Comparison of ENCODE assay signal across 1 cellular context in the genomic region with DNA sequence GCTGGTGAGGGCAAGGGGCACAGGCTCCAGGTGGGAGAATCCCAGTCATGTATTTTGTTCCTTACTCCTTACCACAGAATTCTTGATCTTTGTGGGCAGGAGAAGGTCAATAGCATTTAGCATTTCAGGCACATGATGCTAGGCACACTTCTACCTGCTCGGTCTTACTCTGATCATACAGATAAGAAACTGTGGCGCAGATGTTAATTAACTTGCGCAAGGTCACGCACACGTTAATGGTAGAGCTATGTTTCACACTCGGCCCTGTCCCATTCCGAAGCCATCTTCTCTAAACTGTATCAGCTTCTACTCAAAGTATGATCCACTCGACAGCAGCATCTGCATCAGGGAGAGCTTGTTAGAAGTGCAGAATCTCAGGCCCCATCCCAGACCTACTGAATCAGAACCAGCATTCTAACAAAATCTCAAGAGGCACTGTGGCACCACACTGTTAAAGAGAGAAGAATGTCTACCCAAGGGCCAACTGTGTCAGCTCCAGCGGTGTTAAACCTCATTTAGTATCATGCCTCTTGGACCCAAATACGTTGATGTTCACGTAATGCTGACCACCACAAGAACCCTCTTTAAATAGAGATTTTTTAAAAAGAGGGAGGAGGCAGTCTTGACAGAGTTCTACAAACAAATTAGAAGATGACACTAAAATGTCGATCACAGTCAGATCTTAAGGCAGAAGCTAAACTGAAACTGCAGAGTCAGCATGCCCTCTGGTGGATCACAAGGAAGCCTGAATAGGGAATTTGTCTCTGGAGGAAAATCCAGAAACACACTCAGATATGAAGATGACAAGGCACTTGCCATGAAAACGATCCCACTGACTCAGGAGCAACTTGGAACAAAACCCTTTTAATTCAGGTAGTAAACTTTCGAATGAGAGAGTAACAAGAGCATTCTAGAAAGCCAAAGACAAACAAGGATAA.
TF ChIP-seq lines count a peak whose summit lies in the region.

No MANE protein-coding gene starts in this region.

TF ChIP-seq in HEK293, 187 proteins besides CTCF, POLR2A, EP300 and RAD21 (continued from another document):
- TF ChIP-seq, protein P1, sequence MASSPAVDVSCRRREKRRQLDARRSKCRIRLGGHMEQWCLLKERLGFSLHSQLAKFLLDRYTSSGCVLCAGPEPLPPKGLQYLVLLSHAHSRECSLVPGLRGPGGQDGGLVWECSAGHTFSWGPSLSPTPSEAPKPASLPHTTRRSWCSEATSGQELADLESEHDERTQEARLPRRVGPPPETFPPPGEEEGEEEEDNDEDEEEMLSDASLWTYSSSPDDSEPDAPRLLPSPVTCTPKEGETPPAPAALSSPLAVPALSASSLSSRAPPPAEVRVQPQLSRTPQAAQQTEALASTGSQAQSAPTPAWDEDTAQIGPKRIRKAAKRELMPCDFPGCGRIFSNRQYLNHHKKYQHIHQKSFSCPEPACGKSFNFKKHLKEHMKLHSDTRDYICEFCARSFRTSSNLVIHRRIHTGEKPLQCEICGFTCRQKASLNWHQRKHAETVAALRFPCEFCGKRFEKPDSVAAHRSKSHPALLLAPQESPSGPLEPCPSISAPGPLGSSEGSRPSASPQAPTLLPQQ (tag by site-specific recombination; IDR thresholded peaks at IDR 0.05) = 0 out of 2 replicates have a peak, but pooled peaks have one; percentile 14
- TF ChIP-seq ZBTB17 (tag by site-specific recombination; IDR thresholded peaks at IDR 0.05) = 0 out of 2 replicates have a peak, but pooled peaks have one; percentile 27
